In the genomic region with DNA sequence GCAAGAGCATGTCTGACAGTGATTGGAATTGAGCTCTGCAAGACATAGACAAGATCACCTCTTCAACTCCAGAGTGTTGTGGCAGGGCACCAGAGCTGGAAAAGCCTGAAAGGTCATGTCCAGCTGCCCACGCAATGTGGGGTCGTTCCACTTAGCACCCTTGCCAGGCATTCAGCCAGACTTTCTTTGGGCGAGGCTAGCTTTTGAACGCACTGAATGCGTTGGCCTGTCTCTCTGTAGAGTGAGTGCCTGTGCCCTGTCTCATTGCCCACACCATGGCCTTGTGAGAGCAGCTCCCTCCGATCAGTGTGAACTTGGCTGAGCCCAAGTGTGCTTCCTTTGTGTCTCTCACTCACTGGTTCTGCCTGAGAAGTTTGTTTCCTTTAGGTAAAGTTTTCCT, we compare ENCODE assay signal across 16 cellular contexts. TPM values are rescaled to one million over a fixed set of nuclear protein-coding genes. Genes with fewer than 3 reads are reported as not detected.
"Had no signal": no experiment of that assay in that cellular context is flagged by ENCODE, and none has a peak within 500 bp of the region (broad histone marks: within the 10 kb centered on the region; RNA-seq: fewer than 3 reads in every experiment).

No MANE protein-coding gene starts in this region.

- DNase-seq: activated CD4-positive, alpha-beta memory T cell treated with anti-CD3 and anti-CD28 coated beads for 36 hours; activated CD8-positive, alpha-beta memory T cell treated with anti-CD3 and anti-CD28 coated beads, Interleukin-2, amount 10 ng/mL, durations not matched to agents 7 days and 5 days; activated naive CD4-positive, alpha-beta T cell treated with anti-CD3 and anti-CD28 coated beads, Interleukin-2, amount 10 ng/mL, durations not matched to agents 7 days and 5 days; activated T-cell treated with anti-CD3 and anti-CD28 coated beads, Interleukin-2, amount 50 U/mL, for 1 hour; endodermal cell; erythroblast; midbrain; retina; SJCRH30; small intestine; stimulated activated naive CD8-positive, alpha-beta T cell treated with anti-CD3 and anti-CD28 coated beads, Interleukin-15, amount 100 ng/mL, for 72 hours; T-helper 2 cell had no signal

- H3K36me3 Mint-ChIP-seq: activated CD4-positive, alpha-beta memory T cell treated with anti-CD3 and anti-CD28 coated beads for 36 hours; activated CD8-positive, alpha-beta memory T cell treated with anti-CD3 and anti-CD28 coated beads, Interleukin-2, amount 10 ng/mL, durations not matched to agents 7 days and 5 days; activated naive CD4-positive, alpha-beta T cell treated with anti-CD3 and anti-CD28 coated beads, Interleukin-2, amount 10 ng/mL, durations not matched to agents 7 days and 5 days had no signal

- H3K9me3 Mint-ChIP-seq: activated CD4-positive, alpha-beta memory T cell treated with anti-CD3 and anti-CD28 coated beads for 36 hours; activated naive CD4-positive, alpha-beta T cell treated with anti-CD3 and anti-CD28 coated beads, Interleukin-2, amount 10 ng/mL, durations not matched to agents 7 days and 5 days; stimulated activated naive CD8-positive, alpha-beta T cell treated with anti-CD3 and anti-CD28 coated beads, Interleukin-15, amount 100 ng/mL, for 72 hours had no signal

- H3K9me3 ChIP-seq: ascending aorta, neutrophil, SJCRH30 had no signal

- H3K4me3 Mint-ChIP-seq: activated CD4-positive, alpha-beta memory T cell treated with anti-CD3 and anti-CD28 coated beads for 36 hours; activated CD8-positive, alpha-beta memory T cell treated with anti-CD3 and anti-CD28 coated beads, Interleukin-2, amount 10 ng/mL, durations not matched to agents 7 days and 5 days; activated naive CD4-positive, alpha-beta T cell treated with anti-CD3 and anti-CD28 coated beads, Interleukin-2, amount 10 ng/mL, durations not matched to agents 7 days and 5 days; endodermal cell; stimulated activated naive CD8-positive, alpha-beta T cell treated with anti-CD3 and anti-CD28 coated beads, Interleukin-15, amount 100 ng/mL, for 72 hours had no signal

- ATAC-seq: activated CD8-positive, alpha-beta memory T cell treated with anti-CD3 and anti-CD28 coated beads, Interleukin-2, amount 10 ng/mL, durations not matched to agents 7 days and 5 days; stimulated activated naive CD8-positive, alpha-beta T cell treated with anti-CD3 and anti-CD28 coated beads, Interleukin-15, amount 100 ng/mL, for 72 hours had no signal

- H3K27me3 ChIP-seq: ascending aorta, hepatocyte, neutrophil, SJCRH30 had no signal

- H3K4me1 Mint-ChIP-seq: activated naive CD4-positive, alpha-beta T cell treated with anti-CD3 and anti-CD28 coated beads, Interleukin-2, amount 10 ng/mL, durations not matched to agents 7 days and 5 days; stimulated activated naive CD8-positive, alpha-beta T cell treated with anti-CD3 and anti-CD28 coated beads, Interleukin-15, amount 100 ng/mL, for 72 hours had no signal

- H3K36me3 ChIP-seq: ascending aorta, SJCRH30 had no signal

- H3K4me3 ChIP-seq: ascending aorta, hepatocyte, SJCRH30 had no signal

- H3K27ac ChIP-seq: ascending aorta, hepatocyte, neutrophil, SJCRH30 had no signal

- H3K27ac Mint-ChIP-seq: activated CD4-positive, alpha-beta memory T cell treated with anti-CD3 and anti-CD28 coated beads for 36 hours; activated CD8-positive, alpha-beta memory T cell treated with anti-CD3 and anti-CD28 coated beads, Interleukin-2, amount 10 ng/mL, durations not matched to agents 7 days and 5 days; activated naive CD4-positive, alpha-beta T cell treated with anti-CD3 and anti-CD28 coated beads, Interleukin-2, amount 10 ng/mL, durations not matched to agents 7 days and 5 days; endodermal cell; stimulated activated naive CD8-positive, alpha-beta T cell treated with anti-CD3 and anti-CD28 coated beads, Interleukin-15, amount 100 ng/mL, for 72 hours had no signal

RNA-seq across cellular contexts. Expression of gene ANKRD2, which starts 50.5 kb away (rescaled TPM):
- total RNA-seq: activated CD4-positive, alpha-beta memory T cell treated with anti-CD3 and anti-CD28 coated beads for 36 hours; ascending aorta; endodermal cell; hepatocyte; temporal lobe had no signal
- polyA plus RNA-seq: hepatocyte had no signal
